ENCODE assay signal across 8 cellular contexts in the genomic region with DNA sequence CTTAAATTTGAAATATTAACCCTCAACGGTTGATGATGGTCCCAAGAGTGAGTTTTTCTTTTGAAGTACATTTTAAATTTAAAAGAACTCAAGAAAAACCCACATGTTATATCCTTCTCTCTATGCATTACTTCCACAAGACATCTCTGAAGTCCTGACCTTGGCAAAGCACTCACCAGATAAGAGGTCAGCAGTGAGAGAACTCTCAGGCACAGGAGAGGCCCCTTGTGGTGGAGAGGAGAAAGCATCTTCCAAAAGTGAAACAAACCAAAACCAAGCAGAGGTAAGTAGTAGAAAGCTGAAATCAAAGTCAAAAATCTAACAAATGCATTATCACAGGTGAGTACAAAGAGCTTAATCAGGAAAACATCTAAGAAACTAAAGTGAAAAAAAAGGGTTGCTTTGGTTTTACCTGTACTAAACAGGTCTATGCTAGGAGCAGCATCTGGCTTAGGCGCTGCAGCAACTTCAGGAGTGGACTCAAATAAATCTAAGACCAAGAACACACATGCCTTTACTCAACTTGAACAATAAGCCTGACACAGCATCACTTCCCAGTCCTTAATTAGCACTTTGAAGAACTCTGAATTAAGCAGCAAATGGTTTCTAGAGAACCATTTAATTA.
DNase-seq lines count a peak whose midpoint lies in the region; ATAC-seq and TF ChIP-seq lines count a peak whose summit lies in the region.

No MANE protein-coding gene starts in this region.

- H3K4me3 ChIP-seq in SK-N-SH (ENCODE audit: low read depth in 2 of 2, low read length in 1 of 2) = 0 out of 4 replicates have a peak overlapping the region, but pooled peaks of 1 of the 2 experiments have one; percentile 23

- H3F3A ChIP-seq in SK-N-SH (replicated peaks; ENCODE audit: insufficient read depth) = no peaks in the 10 kb centered on the region

- H3K9ac ChIP-seq in SK-N-SH = no peak overlapping the region

- no peaks in the 10 kb centered on the region for H3K9me2 ChIP-seq in SK-N-SH

- H3K27ac ChIP-seq in SK-N-SH (ENCODE audit: low read depth in 2 of 2, low read length in 1 of 2) = no peak overlapping the region

- intact Hi-C loops in left colon (cut with DNase I, micrococcal nuclease) = no loop called here

- no peak overlapping the region for H2AFZ ChIP-seq in SK-N-SH (ENCODE audit: low read depth)

- 70% methylated on average over 2 of the region's 2 CpGs for WGBS in SK-N-SH (ENCODE audit: low lambda C conversion rate)

- H3K9me3 ChIP-seq in SK-N-SH = no peaks in the 10 kb centered on the region

- TF ChIP-seq EP300 in SK-N-SH (IDR thresholded peaks at IDR 0.05; ENCODE audit: borderline replicate concordance in 1 of 2, low read depth in 1 of 2, low read length in 1 of 2) = no peak

- DNase-seq in EL (peak; percentile 33), SK-N-SH (peak; percentile 22), left colon (no peak), NCI-H1092 (lab: John Stamatoyannopoulos, UW) (no peak)
- no peak for DNase-seq in activated naive CD4-positive, alpha-beta T cell treated with anti-CD3 and anti-CD28 coated beads, Interleukin-2, amount 50 U/mL, for 16 hours
- DNase-seq in activated naive CD4-positive, alpha-beta T cell (lab: John Stamatoyannopoulos, UW) = no peak

- CTCF ChIA-PET in SK-N-SH (lab: Yijun Ruan, JAX) = interaction anchor here (0.6 to 1.1 kb wide), 2 partner anchors 11 to 116 kb away, joined by 3 read pairs; a partner anchor contains a TSS

- H3K4me1 ChIP-seq in SK-N-SH (ENCODE audit: control insufficient read depth in 1 of 2, insufficient read depth in 2 of 2, low read depth in 1 of 2, low read length in 1 of 2) = no peaks in the 10 kb centered on the region; a peak in 2 of 4 replicates

- peak; percentile 38; the same call in 1 of the 2 replicates for TF ChIP-seq RAD21 in SK-N-SH (IDR thresholded peaks at IDR 0.05; ENCODE audit: low read length)

- no peaks in the 10 kb centered on the region for H3K27me3 ChIP-seq in SK-N-SH (ENCODE audit: insufficient read depth)

- ATAC-seq in GM21360 (IDR thresholded peaks at IDR 0.05; ENCODE audit: unreplicated experiment) = peak; percentile 99
- peak; percentile 96 for ATAC-seq in HG03439 (IDR thresholded peaks at IDR 0.05; ENCODE audit: unreplicated experiment)
- ATAC-seq in left colon = peak; percentile 51

- H3K36me3 ChIP-seq in SK-N-SH (replicated peaks in 1 of 2; ENCODE audit: control insufficient read depth in 1 of 2, insufficient read depth in 2 of 2, low read length in 1 of 2) = peaks cover 0 to 13% of the 10 kb centered on the region in 2 experiments

- no peaks in the 10 kb centered on the region for H3K79me2 ChIP-seq in SK-N-SH (ENCODE audit: insufficient read depth)

- TF ChIP-seq CTCF in SK-N-SH (IDR thresholded peaks at IDR 0.05) = peak; percentile 60

- no peaks in the 10 kb centered on the region for H4K20me1 ChIP-seq in SK-N-SH (ENCODE audit: insufficient read depth)

- POLR2A ChIA-PET in SK-N-SH (lab: Yijun Ruan, JAX) = no interaction called here

- H3K4me2 ChIP-seq in SK-N-SH = 0 out of 2 replicates have a peak overlapping the region, but pooled peaks have one; percentile 25

TF ChIP-seq in SK-N-SH, 30 proteins besides CTCF, POLR2A, EP300 and RAD21:
- TF ChIP-seq SMC3 (IDR thresholded peaks at IDR 0.05; ENCODE audit: low read depth, low read length) (peak; percentile 6; the same call in 1 of the 2 replicates), SIN3A (IDR thresholded peaks at IDR 0.05; ENCODE audit: borderline replicate concordance, low read depth, low read length) (no peak)
TF ChIP-seq in SK-N-SH: peak in this region for 1.

Comparison
In these comparisons a context has a peak if more than half of its experiments do, and no peak if none do; other contexts are left out.
1. DNase-seq: peak in EL (single experiment) and SK-N-SH (single experiment); none in left colon (0 of 2), activated naive CD4-positive, alpha-beta T cell treated with anti-CD3 and anti-CD28 coated beads, Interleukin-2, amount 50 U/mL, for 16 hours (single experiment), activated naive CD4-positive, alpha-beta T cell (0 of 4) and NCI-H1092 (single experiment).
2. Peak in every context shown above with its lines, with median percentiles within 50 percentile points of each other: ATAC-seq.